11 cellular contexts compared by ENCODE assay signal in genomic region chr16:640614-641013, GRCh38. TPM values are rescaled to one million over a fixed set of nuclear protein-coding genes. Genes with fewer than 3 reads are reported as not detected.
DNase-seq lines count a peak whose midpoint lies in the region; ATAC-seq and TF ChIP-seq lines count a peak whose summit lies in the region.
"Had no signal": no experiment of that assay in that cellular context is flagged by ENCODE, and none has a peak within 500 bp of the region (broad histone marks: within the 10 kb centered on the region; RNA-seq: fewer than 3 reads in every experiment).

No MANE protein-coding gene starts in this region.

- POLR2A ChIA-PET in Panc1 (lab: Charles Lee) = no interaction called here

- peak overlapping the region; percentile 4 for H3K4me3 Mint-ChIP-seq in activated T-cell treated with anti-CD3 and anti-CD28 coated beads, Interleukin-2, amount 50 U/mL, for 4 hours
- H3K4me3 Mint-ChIP-seq in stimulated activated memory B cell treated with anti-CD40 and anti-IgM and Interleukin-4, amounts not matched to agents 10 μg/mL and 1 μg/mL and 100 μg/mL, for 72 hours = peak overlapping the region; percentile 72

- intact Hi-C loops in Panc1 (cut with micrococcal nuclease; ENCODE audit: unreplicated experiment) = no loop called here

- no peak overlapping the region for H3K4me2 ChIP-seq in GM23248 (ENCODE audit: unreplicated experiment)

- H3K9me3 Mint-ChIP-seq in activated T-cell treated with anti-CD3 and anti-CD28 coated beads, Interleukin-2, amount 50 U/mL, for 4 hours = no peaks in the 10 kb centered on the region
- H3K9me3 Mint-ChIP-seq in stimulated activated memory B cell treated with anti-CD40 and anti-IgM and Interleukin-4, amounts not matched to agents 10 μg/mL and 1 μg/mL and 100 μg/mL, for 72 hours = no peaks in the 10 kb centered on the region

- no peaks in the 10 kb centered on the region for H3K36me3 ChIP-seq in Panc1 (ENCODE audit: control insufficient read depth, insufficient read depth, low read length)
- no peaks in the 10 kb centered on the region for H3K36me3 ChIP-seq in GM23248 (ENCODE audit: low read depth)

- H3K9me3 ChIP-seq in Panc1 (ENCODE audit: control insufficient read depth, insufficient read depth, low read depth, low read length) (no peaks in the 10 kb centered on the region), GM23248 (ENCODE audit: low read depth) (no peaks in the 10 kb centered on the region)

- H3K4me1 ChIP-seq in Panc1 (ENCODE audit: control insufficient read depth, insufficient read depth, low read length) (peaks cover 44% of the 10 kb centered on the region), GM23248 (ENCODE audit: insufficient read depth) (0 out of 2 replicates have a peak, but pooled peaks cover 4% of the 10 kb centered on the region)

- H3K27me3 ChIP-seq in Panc1 (ENCODE audit: control insufficient read depth, insufficient read depth, low read length) = no peaks in the 10 kb centered on the region
- H3K27me3 ChIP-seq in GM23248 (replicated peaks; ENCODE audit: insufficient read depth) = no peaks in the 10 kb centered on the region

- in situ Hi-C loops in Panc1 (cut with HindIII; ENCODE audit: low pct_unique_long_range_greater_than_20kb, low sequenced_read_pairs) = no loop called here
- in situ Hi-C loops in GM23248 (cut with MboI) = no loop called here

- DNase-seq in activated T-cell treated with anti-CD3 and anti-CD28 coated beads, Interleukin-2, amount 50 U/mL, for 4 hours = no peak
- DNase-seq in activated T-cell treated with anti-CD3 and anti-CD28 coated beads for 4 hours = no peak
- no peak for DNase-seq in Panc1 (ENCODE audit: low read depth, low spot score)
- no peak for DNase-seq in fibroblast of villous mesenchyme (ENCODE audit: low read depth)
- no peak for DNase-seq in GM23248
- DNase-seq in KG1 (lab: John Stamatoyannopoulos, UW) = no peak
- DNase-seq in NAMALWA (ENCODE audit: low spot score) = no peak
- DNase-seq: effector CD8-positive, alpha-beta T cell; NCI-H1105 treated with DMSO at 0.1 percent for 48 hours had no signal

- BruUV-seq in Panc1 (replicated peaks; lab: Mats Ljungman, UMichigan) = no TSS peak

- H3F3A ChIP-seq in GM23248 (ENCODE audit: insufficient read depth) = peaks cover 9% of the 10 kb centered on the region

- ATAC-seq in activated T-cell treated with anti-CD3 and anti-CD28 coated beads, Interleukin-2, amount 50 U/mL, for 4 hours = no peak
- no peak for ATAC-seq in Panc1
- ATAC-seq in stimulated activated memory B cell treated with anti-CD40 and anti-IgM and Interleukin-4, amounts not matched to agents 10 μg/mL and 1 μg/mL and 100 μg/mL, for 72 hours = no peak

- H3K27ac ChIP-seq in Panc1 (ENCODE audit: low read length) = peak overlapping the region; percentile 66
- H3K27ac ChIP-seq in GM23248 = no peak overlapping the region

- WGBS in GM23248 (ENCODE audit: low coverage in 1 of 2, low lambda C conversion rate in 2 of 2, missing lambda C conversion rate in 2 of 2), 2 experiments = 77 to 91% methylated on average over 3 of the region's 5 CpGs

- TF ChIP-seq CTCF in Panc1 (IDR thresholded peaks at IDR 0.05) (no peak), fibroblast of villous mesenchyme (IDR thresholded peaks at IDR 0.05; ENCODE audit: insufficient read depth, low read depth, low read length) (no peak)

- H3K27ac Mint-ChIP-seq in stimulated activated memory B cell treated with anti-CD40 and anti-IgM and Interleukin-4, amounts not matched to agents 10 μg/mL and 1 μg/mL and 100 μg/mL, for 72 hours = peak overlapping the region; percentile 66

- H3K36me3 Mint-ChIP-seq in activated T-cell treated with anti-CD3 and anti-CD28 coated beads, Interleukin-2, amount 50 U/mL, for 4 hours (ENCODE audit: insufficient read depth) = no peaks in the 10 kb centered on the region
- peaks cover 11% of the 10 kb centered on the region for H3K36me3 Mint-ChIP-seq in stimulated activated memory B cell treated with anti-CD40 and anti-IgM and Interleukin-4, amounts not matched to agents 10 μg/mL and 1 μg/mL and 100 μg/mL, for 72 hours

- H3K9ac ChIP-seq in GM23248 = no peak overlapping the region

- H3K4me1 Mint-ChIP-seq in activated T-cell treated with anti-CD3 and anti-CD28 coated beads, Interleukin-2, amount 50 U/mL, for 4 hours (ENCODE audit: low read depth) = peaks cover 17% of the 10 kb centered on the region
- peaks cover 72% of the 10 kb centered on the region for H3K4me1 Mint-ChIP-seq in stimulated activated memory B cell treated with anti-CD40 and anti-IgM and Interleukin-4, amounts not matched to agents 10 μg/mL and 1 μg/mL and 100 μg/mL, for 72 hours

- H3K79me2 ChIP-seq in GM23248 (ENCODE audit: insufficient read depth) = peaks cover 7% of the 10 kb centered on the region; the same call in 1 of the 2 replicates

- CTCF ChIA-PET in Panc1 (lab: Charles Lee) = no interaction called here

- H3K9me2 ChIP-seq in GM23248 (ENCODE audit: insufficient read depth) = no peaks in the 10 kb centered on the region

- H3K27me3 Mint-ChIP-seq in activated T-cell treated with anti-CD3 and anti-CD28 coated beads, Interleukin-2, amount 50 U/mL, for 4 hours (ENCODE audit: low read depth) = peaks cover 3% of the 10 kb centered on the region
- H3K27me3 Mint-ChIP-seq in stimulated activated memory B cell treated with anti-CD40 and anti-IgM and Interleukin-4, amounts not matched to agents 10 μg/mL and 1 μg/mL and 100 μg/mL, for 72 hours = no peaks in the 10 kb centered on the region

- H3K4me3 ChIP-seq in Panc1 (ENCODE audit: low read depth in 2 of 2, low read length in 2 of 2) (peak overlapping the region in 1 of 2 experiments; percentile 64; a peak in 3 of 4 replicates), fibroblast of villous mesenchyme (ENCODE audit: low read depth, low read length) (peak overlapping the region; percentile 81), GM23248 (no peak overlapping the region)

- H2AFZ ChIP-seq in GM23248 = no peak overlapping the region

- H4K20me1 ChIP-seq in GM23248 (ENCODE audit: insufficient read depth) = no peaks in the 10 kb centered on the region

RNA-seq across cellular contexts. Expression of gene MCRIP2, which starts 1.0 kb away (rescaled TPM):
- 100 to 1,000 TPM in 1 of 3 donors, 10 to 100 TPM in 2; 83.1 to 104 (median 88.2) TPM for total RNA-seq in activated T-cell treated with anti-CD3 and anti-CD28 coated beads, Interleukin-2, amount 50 U/mL, for 4 hours
- 91.6 TPM for total RNA-seq in Panc1 (2021; ENCODE audit: unreplicated experiment)
- 120 TPM for polyA plus RNA-seq in Panc1 (2012; ENCODE audit: insufficient read length)
- total RNA-seq in fibroblast of villous mesenchyme = 14.8 and 16.0 TPM in 2 replicates
- 29.3 and 30.4 TPM in 2 replicates for total RNA-seq in GM23248 (2014; rRNA removed; shearing (Covaris generic))
- polyA plus RNA-seq in GM23248 (2016; fragmentation: Nextera tagmentation; extraction: Ambion mirVana) = 22.4 and 22.6 TPM in 2 replicates

RNA-seq across cellular contexts. Expression of gene METTL26, which starts 4.5 kb away (rescaled TPM):
- total RNA-seq in activated T-cell treated with anti-CD3 and anti-CD28 coated beads, Interleukin-2, amount 50 U/mL, for 4 hours = 100 to 1,000 TPM; 132 to 174 (median 159) TPM
- 91.8 TPM for total RNA-seq in Panc1 (2021; ENCODE audit: unreplicated experiment)
- 245 TPM for polyA plus RNA-seq in Panc1 (2012; ENCODE audit: insufficient read length)
- 51.8 and 78.3 TPM in 2 replicates for total RNA-seq in fibroblast of villous mesenchyme
- 150 and 218 TPM in 2 replicates for total RNA-seq in GM23248 (2014; rRNA removed; shearing (Covaris generic))
- 151 and 155 TPM in 2 replicates for polyA plus RNA-seq in GM23248 (2016; fragmentation: Nextera tagmentation; extraction: Ambion mirVana)

RNA-seq across cellular contexts. Expression of gene WDR90, which starts 8.6 kb away (rescaled TPM):
- 100 to 1,000 TPM in 1 of 3 donors, 10 to 100 TPM in 2; 81.0 to 104 (median 87.8) TPM for total RNA-seq in activated T-cell treated with anti-CD3 and anti-CD28 coated beads, Interleukin-2, amount 50 U/mL, for 4 hours
- total RNA-seq in Panc1 (2021; ENCODE audit: unreplicated experiment) (58.9 TPM), fibroblast of villous mesenchyme (12.5 and 18.7 TPM in 2 replicates)
- 63.1 TPM for polyA plus RNA-seq in Panc1 (2012; ENCODE audit: insufficient read length)
- 16.5 and 24.7 TPM in 2 replicates for total RNA-seq in GM23248 (2014; rRNA removed; shearing (Covaris generic))
- polyA plus RNA-seq in GM23248 (2016; fragmentation: Nextera tagmentation; extraction: Ambion mirVana) = 4.7 and 8.2 TPM in 2 replicates

RNA-seq across cellular contexts. Expression of gene WFIKKN1, which starts 9.8 kb away (rescaled TPM):
- total RNA-seq in activated T-cell treated with anti-CD3 and anti-CD28 coated beads, Interleukin-2, amount 50 U/mL, for 4 hours = under 1 TPM; 0.40 to 0.71 (median 0.49) TPM
- total RNA-seq in Panc1 (2021; ENCODE audit: unreplicated experiment) (2.0 TPM), fibroblast of villous mesenchyme (under 0.01 and 0.43 TPM in 2 replicates)
- 2.1 TPM for polyA plus RNA-seq in Panc1 (2012; ENCODE audit: insufficient read length)
- not detected in 2 replicates for total RNA-seq in GM23248 (2014; rRNA removed; shearing (Covaris generic))
- not detected in 2 replicates for polyA plus RNA-seq in GM23248 (2016; fragmentation: Nextera tagmentation; extraction: Ambion mirVana)
- polyA plus RNA-seq: BJ had no signal

RNA-seq across cellular contexts. Expression of gene RHOT2, which starts 27.3 kb away (rescaled TPM):
- 100 to 1,000 TPM; 212 to 215 (median 212) TPM for total RNA-seq in activated T-cell treated with anti-CD3 and anti-CD28 coated beads, Interleukin-2, amount 50 U/mL, for 4 hours
- 195 TPM for total RNA-seq in Panc1 (2021; ENCODE audit: unreplicated experiment)
- 223 TPM for polyA plus RNA-seq in Panc1 (2012; ENCODE audit: insufficient read length)
- 44.0 and 53.1 TPM in 2 replicates for total RNA-seq in fibroblast of villous mesenchyme
- total RNA-seq in GM23248 (2014; rRNA removed; shearing (Covaris generic)) = 44.9 and 65.9 TPM in 2 replicates
- 65.1 and 70.0 TPM in 2 replicates for polyA plus RNA-seq in GM23248 (2016; fragmentation: Nextera tagmentation; extraction: Ambion mirVana)
